In the genomic region with DNA sequence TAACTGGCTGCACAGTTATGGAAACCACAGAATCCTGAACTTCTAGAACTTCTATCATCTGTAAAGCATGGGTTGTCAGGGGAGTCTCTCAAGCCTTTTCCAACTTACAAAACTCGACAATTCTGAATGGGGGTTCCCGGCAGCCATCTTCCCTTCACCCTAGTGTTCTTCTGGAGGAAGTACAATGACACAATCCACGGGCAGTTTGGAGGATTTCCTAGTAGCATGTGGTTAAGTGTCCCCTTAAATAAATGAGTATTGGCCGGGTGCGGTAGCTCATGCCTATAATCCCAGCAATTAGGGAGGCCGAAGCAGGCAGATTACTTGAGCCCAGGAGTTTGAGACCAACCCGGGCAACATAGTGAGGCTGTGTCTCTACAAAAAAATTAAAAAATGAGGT, we compare ENCODE assay signal across 11 cellular contexts. TPM values are rescaled to one million over a fixed set of nuclear protein-coding genes. Genes with fewer than 3 reads are reported as not detected.
DNase-seq lines count a peak whose midpoint lies in the region; ATAC-seq, FAIRE-seq and TF ChIP-seq lines count a peak whose summit lies in the region.
"Had no signal": no experiment of that assay in that cellular context is flagged by ENCODE, and none has a peak within 500 bp of the region (broad histone marks: within the 10 kb centered on the region; RNA-seq: fewer than 3 reads in every experiment).

No MANE protein-coding gene starts in this region.

- no peak overlapping the region for H4K91ac ChIP-seq in mesenchymal stem cell (ENCODE audit: low read length)

- no peak overlapping the region for H2BK15ac ChIP-seq in mesenchymal stem cell (ENCODE audit: low read depth, poor library complexity, severe bottlenecking)

- H2BK12ac ChIP-seq in mesenchymal stem cell (ENCODE audit: low read length in 2 of 2) = no peak overlapping the region

- H3K9me3 Mint-ChIP-seq in CD14-positive monocyte = peaks cover 0 to 2% (median 0%) of the 10 kb centered on the region in 7 donors

- no peak overlapping the region for H3K9ac ChIP-seq in mesenchymal stem cell (ENCODE audit: low read length)
- H3K9ac ChIP-seq: parathyroid adenoma had no signal

- H3K18ac ChIP-seq in mesenchymal stem cell (ENCODE audit: low read depth in 1 of 2, low read length in 2 of 2) = no peak overlapping the region

- TF ChIP-seq CTCF in CD14-positive monocyte (IDR thresholded peaks at IDR 0.05) (peak; percentile 73), WERI-Rb-1 (IDR thresholded peaks at IDR 0.05; ENCODE audit: low read depth, low read length) (peak; percentile 30; the same call in 1 of the 2 replicates)

- no peak overlapping the region for H3K14ac ChIP-seq in mesenchymal stem cell (ENCODE audit: low read length in 2 of 2)

- H3K23ac ChIP-seq in mesenchymal stem cell (ENCODE audit: low read length in 2 of 2) = no peak overlapping the region

- H3K4me3 Mint-ChIP-seq in CD14-positive monocyte = peak overlapping the region; percentile 97 to 99

- no peak for ATAC-seq in HG03045 (IDR thresholded peaks at IDR 0.05; ENCODE audit: unreplicated experiment)

- H3K27me3 Mint-ChIP-seq in CD14-positive monocyte (ENCODE audit: low read depth in 3 of 3) = peaks cover 0 to 2% (median 0%) of the 10 kb centered on the region in 3 donors

- FAIRE-seq in GM19239 (lab: Jason Lieb, UNC) = no peak
- FAIRE-seq: astrocyte had no signal

- DNase-seq in CD14-positive monocyte (ENCODE audit: low spot score) = peak; percentile 81
- peak; percentile 22 for DNase-seq in GM19239 (ENCODE audit: insufficient read length, low spot score)
- peak; percentile 83 for DNase-seq in WERI-Rb-1
- DNase-seq in mesenchymal stem cell = peak; percentile 31
- DNase-seq in NCI-H2196 treated with DMSO at 0.1 percent for 48 hours (lab: John Stamatoyannopoulos, UW; ENCODE audit: unreplicated experiment) = no peak
- no peak for DNase-seq in stimulated activated CD4-positive, alpha-beta T cell treated with anti-CD3 and anti-CD28 coated beads, Interleukin-4, amount 100 ng/mL, for 24 hours
- DNase-seq in H4 (ENCODE audit: low spot score) = no peak
- DNase-seq: stimulated activated naive CD4-positive, alpha-beta T cell treated with Interleukin-2 at 50 U/mL for 16 hours had no signal

- H3K4me2 ChIP-seq in mesenchymal stem cell (ENCODE audit: low read length, poor library complexity, severe bottlenecking) = no peak overlapping the region

- WGBS in mesenchymal stem cell = 96% methylated on average over 6 of the region's 7 CpGs

- no peak overlapping the region for H4K8ac ChIP-seq in mesenchymal stem cell (ENCODE audit: low read length)

- peaks cover 27 to 44% of the 10 kb centered on the region in 2 donors for H3K36me3 Mint-ChIP-seq in CD14-positive monocyte

- no peak overlapping the region for H2BK120ac ChIP-seq in mesenchymal stem cell (ENCODE audit: low read depth, low read length)

- H3K27ac ChIP-seq in WERI-Rb-1 = peak overlapping the region; percentile 66
- H3K27ac ChIP-seq in mesenchymal stem cell (ENCODE audit: low read length, poor library complexity, severe bottlenecking) = no peak overlapping the region
- H3K27ac ChIP-seq: parathyroid adenoma had no signal

- intact Hi-C loops in CD14-positive monocyte (cut with micrococcal nuclease) = no loop called here

- peak overlapping the region; percentile 93 for H3K4me3 ChIP-seq in WERI-Rb-1 (ENCODE audit: low read depth, low read length)
- H3K4me3 ChIP-seq in mesenchymal stem cell (ENCODE audit: insufficient read depth in 1 of 2, low read depth in 1 of 2, low read length in 2 of 2) = no peak overlapping the region

- peak overlapping the region; percentile 96 to 100 (median 99) for H3K27ac Mint-ChIP-seq in CD14-positive monocyte

- no peaks in the 10 kb centered on the region for H3K79me1 ChIP-seq in mesenchymal stem cell (replicated peaks; ENCODE audit: low read length, poor library complexity, severe bottlenecking)

- peaks cover 4% of the 10 kb centered on the region for H3K36me3 ChIP-seq in WERI-Rb-1
- no peaks in the 10 kb centered on the region for H3K36me3 ChIP-seq in mesenchymal stem cell (ENCODE audit: control insufficient read depth in 1 of 2, insufficient read depth in 2 of 2, low read depth in 1 of 2, low read length in 2 of 2)

- H2BK5ac ChIP-seq in mesenchymal stem cell (ENCODE audit: low read depth, low read length, poor library complexity, severe bottlenecking) = no peak overlapping the region

- H2AK5ac ChIP-seq in mesenchymal stem cell (ENCODE audit: low read length, severe bottlenecking) = no peak overlapping the region

- H2AFZ ChIP-seq in mesenchymal stem cell (ENCODE audit: low read depth, low read length) = no peak overlapping the region
- H2AFZ ChIP-seq: parathyroid adenoma had no signal

- peaks cover 12% of the 10 kb centered on the region for H3K4me1 ChIP-seq in mesenchymal stem cell (ENCODE audit: control insufficient read depth, insufficient read depth, low read depth, low read length)

- H3K4me1 Mint-ChIP-seq in CD14-positive monocyte = peaks cover 44% of the 10 kb centered on the region

- H3K27me3 ChIP-seq in WERI-Rb-1 (ENCODE audit: insufficient read depth, low read depth, severe bottlenecking) (no peaks in the 10 kb centered on the region), mesenchymal stem cell (ENCODE audit: control insufficient read depth in 1 of 2, insufficient read depth in 1 of 2, low read length in 2 of 2) (peaks cover 25 to 31% of the 10 kb centered on the region in 2 experiments)

- H3K9me3 ChIP-seq in WERI-Rb-1 (ENCODE audit: severe bottlenecking) (no peaks in the 10 kb centered on the region), mesenchymal stem cell (ENCODE audit: control insufficient read depth, low read length) (no peaks in the 10 kb centered on the region)

- no peak overlapping the region for H3K4ac ChIP-seq in mesenchymal stem cell (ENCODE audit: low read depth in 1 of 2, low read length in 2 of 2)

RNA-seq across cellular contexts. Expression of gene SLC16A6, which starts 2.1 kb away (rescaled TPM):
- polyA plus RNA-seq in CD14-positive monocyte = 10 to 100 TPM; 12.3 to 14.0 TPM
- polyA plus RNA-seq in mesenchymal stem cell (2013, experiment 1 of 2) = 48.0 TPM
- polyA plus RNA-seq in mesenchymal stem cell (2013, experiment 2 of 2) = 49.8 TPM
- total RNA-seq in H4 (2014; rRNA removed; shearing (Covaris generic)) = 1.2 and 2.7 TPM in 2 replicates

RNA-seq across cellular contexts. Expression of gene ARSG, which starts 2.5 kb away (rescaled TPM):
- 10 to 100 TPM; 15.5 to 19.2 TPM for polyA plus RNA-seq in CD14-positive monocyte
- polyA plus RNA-seq in mesenchymal stem cell (2013, experiment 1 of 2) = 4.5 TPM
- 4.7 TPM for polyA plus RNA-seq in mesenchymal stem cell (2013, experiment 2 of 2)
- total RNA-seq in H4 (2014; rRNA removed; shearing (Covaris generic)) = 1.3 and 5.9 TPM in 2 replicates

RNA-seq across cellular contexts. Expression of gene AMZ2, which starts 41.0 kb away (rescaled TPM):
- polyA plus RNA-seq in CD14-positive monocyte = 10 to 100 TPM; 67.2 to 67.6 TPM
- polyA plus RNA-seq in mesenchymal stem cell (2013, experiment 1 of 2) = 106 TPM
- polyA plus RNA-seq in mesenchymal stem cell (2013, experiment 2 of 2) = 97.9 TPM
- total RNA-seq in H4 (2014; rRNA removed; shearing (Covaris generic)) = 180 and 190 TPM in 2 replicates

Comparison
In these comparisons a context has a peak if more than half of its experiments do, and no peak if none do; other contexts are left out.
1. DNase-seq: peak in CD14-positive monocyte (single experiment), GM19239 (single experiment), WERI-Rb-1 (single experiment) and mesenchymal stem cell (single experiment); none in NCI-H2196 treated with DMSO at 0.1 percent for 48 hours (single experiment), stimulated activated CD4-positive, alpha-beta T cell treated with anti-CD3 and anti-CD28 coated beads, Interleukin-4, amount 100 ng/mL, for 24 hours (single experiment) and H4 (single experiment).